In the genomic region with DNA sequence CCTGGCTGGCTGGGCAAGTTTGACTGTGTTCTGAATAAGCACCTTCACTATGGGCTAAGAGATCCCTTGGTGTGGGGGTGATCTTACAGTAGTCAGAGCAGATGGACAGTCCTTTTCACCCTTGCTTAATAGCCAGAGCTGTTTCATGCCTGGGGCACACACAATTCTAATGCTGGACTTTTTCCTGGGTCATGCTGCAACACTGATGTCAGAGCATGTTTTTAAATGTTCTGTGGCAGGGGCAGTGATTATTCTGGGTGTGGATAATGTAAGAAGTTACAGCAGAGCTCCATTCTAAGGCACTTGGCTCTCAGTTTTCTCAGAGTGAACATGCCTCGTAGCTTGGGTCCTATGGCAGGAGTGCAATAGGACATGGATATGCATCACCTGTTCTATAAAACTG, we compare ENCODE assay signal across 12 cellular contexts. TPM values are rescaled to one million over a fixed set of nuclear protein-coding genes. Genes with fewer than 3 reads are reported as not detected.
DNase-seq lines count a peak whose midpoint lies in the region; ATAC-seq, FAIRE-seq and TF ChIP-seq lines count a peak whose summit lies in the region.
"Had no signal": no experiment of that assay in that cellular context is flagged by ENCODE, and none has a peak within 500 bp of the region (broad histone marks: within the 10 kb centered on the region; RNA-seq: fewer than 3 reads in every experiment).

No MANE protein-coding gene starts in this region.

- peaks cover 9% of the 10 kb centered on the region for H4K20me1 ChIP-seq in endothelial cell of umbilical vein (replicated peaks; ENCODE audit: control insufficient read depth, extremely low read depth, insufficient read depth, low read length)

- intact Hi-C loops in Panc1 (cut with micrococcal nuclease; ENCODE audit: unreplicated experiment): no loop called here
- intact Hi-C loops in endothelial cell of umbilical vein (cut with micrococcal nuclease): no loop called here
- intact Hi-C loops in psoas muscle (cut with DNase I): no loop called here

- H3K79me2 ChIP-seq in endothelial cell of umbilical vein (ENCODE audit: control insufficient read depth, insufficient read depth, low read length): peaks cover 54% of the 10 kb centered on the region

- H3K9ac ChIP-seq in endothelial cell of umbilical vein (replicated peaks; ENCODE audit: extremely low read depth, insufficient read depth, low read length): peak overlapping the region; percentile 98

- H3K36me3 ChIP-seq in Panc1 (ENCODE audit: control insufficient read depth, insufficient read depth, low read length) (peaks cover 29% of the 10 kb centered on the region), endothelial cell of umbilical vein (ENCODE audit: control insufficient read depth in 2 of 2, extremely low read depth in 1 of 2, insufficient read depth in 2 of 2, low read length in 2 of 2) (peaks cover 34 to 52% of the 10 kb centered on the region in 2 experiments), psoas muscle (ENCODE audit: insufficient read depth in 1 of 2, low read depth in 1 of 2) (peaks cover 16 to 64% of the 10 kb centered on the region in 2 donors)

- in situ Hi-C loops in Panc1 (cut with HindIII; ENCODE audit: low pct_unique_long_range_greater_than_20kb, low sequenced_read_pairs): no loop called here

- dilution Hi-C loops in endothelial cell of umbilical vein (cut with MboI; ENCODE audit: extremely low pct_ligation_motif_present, low sequenced_read_pairs): no loop called here

- CTCF ChIA-PET in Panc1 (lab: Charles Lee): no interaction called here
- CTCF ChIA-PET in endothelial cell of umbilical vein (lab: Charles Lee): interaction anchor here (1.0 to 6.2 kb wide), 3 partner anchors 12 to 15 kb away, joined by 3 to 40 read pairs (median 3); partner anchors contain the start of gene SOX15

- no peak for DNase-seq in Panc1 (ENCODE audit: low read depth, low spot score)
- DNase-seq in endothelial cell of umbilical vein (ENCODE audit: low read depth, low spot score): no peak
- no peak for DNase-seq in psoas muscle
- no peak for DNase-seq in NCI-H748 treated with DMSO at 0.1 percent for 48 hours (lab: John Stamatoyannopoulos, UW)
- DNase-seq in NCI-H526 (lab: John Stamatoyannopoulos, UW): no peak
- DNase-seq in omental fat pad (ENCODE audit: low spot score): no peak
- DNase-seq: retina had no signal

- no peak for TF ChIP-seq POLR2A in endothelial cell of umbilical vein (IDR thresholded peaks at IDR 0.05; ENCODE audit: low read depth, low read length)

- BruUV-seq in Panc1 (replicated peaks; lab: Mats Ljungman, UMichigan) (no TSS peak), endothelial cell of umbilical vein (replicated peaks; lab: Mats Ljungman, UMichigan) (no TSS peak)

- 17 to 52% (median 36%) methylated on average over 1 of the region's 1 CpG for WGBS in psoas muscle, 3 donors

- H3K4me3 ChIP-seq in GM08714 (ENCODE audit: low read length): peak overlapping the region; percentile 98; the same call in 1 of the 2 replicates
- H3K4me3 ChIP-seq in Panc1 (ENCODE audit: low read depth in 2 of 2, low read length in 2 of 2): peak overlapping the region; percentile 85 to 89
- H3K4me3 ChIP-seq in endothelial cell of umbilical vein (replicated peaks in 1 of 3; ENCODE audit: insufficient read depth in 1 of 3, low read depth in 1 of 3, low read length in 3 of 3): peak overlapping the region in 1 of 3 experiments; percentile 86
- H3K4me3 ChIP-seq in psoas muscle: peak overlapping the region; percentile 100
- H3K4me3 ChIP-seq: vagina had no signal

- H3K4me1 ChIP-seq in Panc1 (ENCODE audit: control insufficient read depth, insufficient read depth, low read length) (peaks cover 61% of the 10 kb centered on the region), endothelial cell of umbilical vein (ENCODE audit: control insufficient read depth, extremely low read depth, insufficient read depth, low read length) (peaks cover 61% of the 10 kb centered on the region), psoas muscle (peaks cover 47% of the 10 kb centered on the region)

- peak; percentile 73 for FAIRE-seq in endothelial cell of umbilical vein (lab: Jason Lieb, UNC)
- FAIRE-seq: GM18507 had no signal

- no peaks in the 10 kb centered on the region for H3K9me3 ChIP-seq in Panc1 (ENCODE audit: control insufficient read depth, insufficient read depth, low read depth, low read length)
- H3K9me3 ChIP-seq in endothelial cell of umbilical vein (replicated peaks; ENCODE audit: control insufficient read depth, insufficient read depth, low read length): no peaks in the 10 kb centered on the region
- H3K9me3 ChIP-seq in psoas muscle: no peaks in the 10 kb centered on the region
- H3K9me3 ChIP-seq: esophagus muscularis mucosa, vagina had no signal

- POLR2A ChIA-PET in Panc1 (lab: Charles Lee) (no interaction called here), endothelial cell of umbilical vein (lab: Charles Lee) (interaction anchor here (1.0 kb wide), 1 partner anchor 12 kb away, joined by 3 read pairs; no protein-coding TSS in a partner anchor)

- no peak for TF ChIP-seq CTCF in Panc1 (IDR thresholded peaks at IDR 0.05)
- no peak for TF ChIP-seq CTCF in endothelial cell of umbilical vein (IDR thresholded peaks at IDR 0.05; ENCODE audit: extremely low read depth in 1 of 2, insufficient read depth in 1 of 2, low read depth in 1 of 2, low read length in 2 of 2)
- no peak for TF ChIP-seq CTCF in psoas muscle (IDR thresholded peaks at IDR 0.05)
- TF ChIP-seq CTCF in omental fat pad (IDR thresholded peaks at IDR 0.05): no peak

- peak overlapping the region; percentile 90; the same call in 1 of the 2 replicates for H3K27ac ChIP-seq in Panc1 (ENCODE audit: low read length)
- no peak overlapping the region for H3K27ac ChIP-seq in endothelial cell of umbilical vein (ENCODE audit: insufficient read depth, low read depth, low read length)
- peak overlapping the region; percentile 100 for H3K27ac ChIP-seq in psoas muscle

- H3K27me3 ChIP-seq in Panc1 (ENCODE audit: control insufficient read depth, insufficient read depth, low read length) (no peaks in the 10 kb centered on the region), endothelial cell of umbilical vein (ENCODE audit: control insufficient read depth in 2 of 2, insufficient read depth in 2 of 2, low read length in 2 of 2) (no peaks in the 10 kb centered on the region), psoas muscle (ENCODE audit: insufficient read depth in 3 of 3, low read length in 2 of 3) (no peaks in the 10 kb centered on the region)
- H3K27me3 ChIP-seq: esophagus muscularis mucosa, vagina had no signal

- H3K4me2 ChIP-seq in endothelial cell of umbilical vein (ENCODE audit: insufficient read depth, low read length): peak overlapping the region; percentile 92

- no peaks in the 10 kb centered on the region for H3K9me1 ChIP-seq in endothelial cell of umbilical vein (replicated peaks; ENCODE audit: control insufficient read depth, extremely low read depth, insufficient read depth, low read length)

- ATAC-seq in Panc1: no peak
- ATAC-seq in psoas muscle: no peak
- ATAC-seq in GM21526 (IDR thresholded peaks at IDR 0.05; ENCODE audit: low FRiP score, unreplicated experiment): no peak
- no peak for ATAC-seq in omental fat pad (ENCODE audit: low FRiP score)

- no peak overlapping the region for H2AFZ ChIP-seq in endothelial cell of umbilical vein (ENCODE audit: low read depth, low read length)

RNA-seq across cellular contexts. Expression of gene CD68, which starts 4.0 kb away (rescaled TPM):
- total RNA-seq in Panc1 (2021; ENCODE audit: unreplicated experiment) (51.6 TPM), endothelial cell of umbilical vein (2.9 and 4.5 TPM in 2 replicates), psoas muscle (10 to 100 TPM; 15.8 to 38.4 (median 26.4) TPM), omental fat pad (100 to 1,000 TPM in 3 of 4 donors, 10 to 100 TPM in 1; 99.1 to 321 (median 191) TPM)
- 47.6 TPM for polyA plus RNA-seq in Panc1 (2012; ENCODE audit: insufficient read length)
- polyA plus RNA-seq in endothelial cell of umbilical vein (29.1 and 30.8 TPM in 2 replicates), psoas muscle (100 to 1,000 TPM in 1 of 3 donors, 10 to 100 TPM in 2; 16.5 to 298 (median 21.8) TPM)
- polyA plus RNA-seq in endothelial cell of umbilical vein (2011; cell fraction: cytosol; rRNA removed): 13.1 and 20.9 TPM in 2 replicates
- polyA plus RNA-seq in endothelial cell of umbilical vein (2011; cell fraction: nucleus; rRNA removed): 2.1 TPM in 2 replicates
- 18.9 and 35.4 TPM in 2 replicates for polyA plus RNA-seq in endothelial cell of umbilical vein (2012)
- polyA minus RNA-seq in endothelial cell of umbilical vein: 9.3 and 26.8 TPM in 2 replicates
- polyA minus RNA-seq in endothelial cell of umbilical vein (2011; cell fraction: cytosol; rRNA and poly(A)+ RNA removed): 1.0 TPM
- 3.0 and 4.7 TPM in 2 replicates for polyA minus RNA-seq in endothelial cell of umbilical vein (2011; cell fraction: nucleus; rRNA and poly(A)+ RNA removed)

RNA-seq across cellular contexts. Expression of gene MPDU1, which starts 8.2 kb away (rescaled TPM):
- total RNA-seq in Panc1 (2021; ENCODE audit: unreplicated experiment) (47.1 TPM), endothelial cell of umbilical vein (61.2 and 78.0 TPM in 2 replicates), psoas muscle (10 to 100 TPM; 19.3 to 40.6 (median 34.1) TPM), omental fat pad (100 to 1,000 TPM in 3 of 4 donors, 10 to 100 TPM in 1; 86.5 to 144 (median 122) TPM)
- polyA plus RNA-seq in Panc1 (2012; ENCODE audit: insufficient read length): 68.0 TPM
- polyA plus RNA-seq in endothelial cell of umbilical vein (368 and 384 TPM in 2 replicates), psoas muscle (100 to 1,000 TPM in 1 of 3 donors, 10 to 100 TPM in 2; 53.6 to 147 (median 77.8) TPM)
- 232 and 270 TPM in 2 replicates for polyA plus RNA-seq in endothelial cell of umbilical vein (2011; cell fraction: cytosol; rRNA removed)
- 167 and 168 TPM in 2 replicates for polyA plus RNA-seq in endothelial cell of umbilical vein (2011; cell fraction: nucleus; rRNA removed)
- polyA plus RNA-seq in endothelial cell of umbilical vein (2012): 96.5 and 130 TPM in 2 replicates
- 198 and 233 TPM in 2 replicates for polyA minus RNA-seq in endothelial cell of umbilical vein
- 61.6 TPM for polyA minus RNA-seq in endothelial cell of umbilical vein (2011; cell fraction: cytosol; rRNA and poly(A)+ RNA removed)
- polyA minus RNA-seq in endothelial cell of umbilical vein (2011; cell fraction: nucleus; rRNA and poly(A)+ RNA removed): 41.7 and 43.4 TPM in 2 replicates

RNA-seq across cellular contexts. Expression of gene SENP3, which starts 13.8 kb away (rescaled TPM):
- total RNA-seq in Panc1 (2021; ENCODE audit: unreplicated experiment) (63.7 TPM), endothelial cell of umbilical vein (56.5 and 63.4 TPM in 2 replicates), psoas muscle (10 to 100 TPM; 24.0 to 40.7 (median 38.3) TPM), omental fat pad (10 to 100 TPM; 48.9 to 66.7 (median 59.0) TPM)
- polyA plus RNA-seq in Panc1 (2012; ENCODE audit: insufficient read length): 68.6 TPM
- polyA plus RNA-seq in endothelial cell of umbilical vein (91.6 and 96.5 TPM in 2 replicates), psoas muscle (10 to 100 TPM; 44.1 to 90.5 (median 76.1) TPM)
- polyA plus RNA-seq in endothelial cell of umbilical vein (2011; cell fraction: cytosol; rRNA removed): 97.0 and 110 TPM in 2 replicates
- polyA plus RNA-seq in endothelial cell of umbilical vein (2011; cell fraction: nucleus; rRNA removed): 90.0 and 99.9 TPM in 2 replicates
- polyA plus RNA-seq in endothelial cell of umbilical vein (2012): 52.3 and 67.0 TPM in 2 replicates
- 76.4 and 80.4 TPM in 2 replicates for polyA minus RNA-seq in endothelial cell of umbilical vein
- 67.6 TPM for polyA minus RNA-seq in endothelial cell of umbilical vein (2011; cell fraction: cytosol; rRNA and poly(A)+ RNA removed)
- 21.7 and 30.4 TPM in 2 replicates for polyA minus RNA-seq in endothelial cell of umbilical vein (2011; cell fraction: nucleus; rRNA and poly(A)+ RNA removed)

RNA-seq across cellular contexts. Expression of gene SOX15, which starts 14.4 kb away (rescaled TPM):
- 0.33 TPM for total RNA-seq in Panc1 (2021; ENCODE audit: unreplicated experiment)
- 1.1 TPM for polyA plus RNA-seq in Panc1 (2012; ENCODE audit: insufficient read length)
- 0.39 and 0.46 TPM in 2 replicates for total RNA-seq in endothelial cell of umbilical vein
- 0.19 and 0.26 TPM in 2 replicates for polyA plus RNA-seq in endothelial cell of umbilical vein
- polyA plus RNA-seq in endothelial cell of umbilical vein (2011; cell fraction: cytosol; rRNA removed): 0.08 and 0.16 TPM in 2 replicates
- polyA plus RNA-seq in endothelial cell of umbilical vein (2011; cell fraction: nucleus; rRNA removed): 0.28 and 0.67 TPM in 2 replicates
- 0.48 and 1.0 TPM in 2 replicates for polyA plus RNA-seq in endothelial cell of umbilical vein (2012)
- 0.53 TPM in 1 of 2 replicates, not detected in the other for polyA minus RNA-seq in endothelial cell of umbilical vein
- not detected for polyA minus RNA-seq in endothelial cell of umbilical vein (2011; cell fraction: cytosol; rRNA and poly(A)+ RNA removed)
- 0.58 and 0.67 TPM in 2 replicates for polyA minus RNA-seq in endothelial cell of umbilical vein (2011; cell fraction: nucleus; rRNA and poly(A)+ RNA removed)
- under 1 TPM; 0.19 to 0.71 (median 0.28) TPM for total RNA-seq in psoas muscle
- under 1 TPM; 0.11 to 0.20 (median 0.17) TPM for polyA plus RNA-seq in psoas muscle
- under 1 TPM in 3 of 4 donors, not detected in 1; 0.56 to 0.95 (median 0.72) TPM for total RNA-seq in omental fat pad

RNA-seq across cellular contexts. Expression of gene TNFSF13, which starts 16.9 kb away (rescaled TPM):
- total RNA-seq in Panc1 (2021; ENCODE audit: unreplicated experiment): 2.3 TPM
- 3.1 TPM for polyA plus RNA-seq in Panc1 (2012; ENCODE audit: insufficient read length)
- total RNA-seq in endothelial cell of umbilical vein: 3.7 and 5.4 TPM in 2 replicates
- 3.6 and 4.3 TPM in 2 replicates for polyA plus RNA-seq in endothelial cell of umbilical vein
- 2.7 and 2.8 TPM in 2 replicates for polyA plus RNA-seq in endothelial cell of umbilical vein (2011; cell fraction: cytosol; rRNA removed)
- 4.2 and 6.2 TPM in 2 replicates for polyA plus RNA-seq in endothelial cell of umbilical vein (2011; cell fraction: nucleus; rRNA removed)
- 3.0 and 4.0 TPM in 2 replicates for polyA plus RNA-seq in endothelial cell of umbilical vein (2012)
- polyA minus RNA-seq in endothelial cell of umbilical vein: 2.5 and 3.1 TPM in 2 replicates
- 3.1 TPM for polyA minus RNA-seq in endothelial cell of umbilical vein (2011; cell fraction: cytosol; rRNA and poly(A)+ RNA removed)
- 2.5 TPM in 2 replicates for polyA minus RNA-seq in endothelial cell of umbilical vein (2011; cell fraction: nucleus; rRNA and poly(A)+ RNA removed)
- 1 to 10 TPM; 4.0 to 5.4 (median 4.5) TPM for total RNA-seq in psoas muscle
- 1 to 10 TPM; 2.8 to 4.3 (median 3.1) TPM for polyA plus RNA-seq in psoas muscle
- total RNA-seq in omental fat pad: 10 to 100 TPM; 24.5 to 70.9 (median 48.3) TPM
